Comparison of ENCODE assay signal across 1 cellular context in genomic region chr11:128179512-128179911, GRCh38.
TF ChIP-seq lines count a peak whose summit lies in the region.

No MANE protein-coding gene starts in this region.

TF ChIP-seq in SK-N-SH treated with all-trans-retinoic acid at 6 μM for 48 hours, 23 proteins besides CTCF, POLR2A, EP300 and RAD21 (continued from another document):
- TF ChIP-seq, protein P1, sequence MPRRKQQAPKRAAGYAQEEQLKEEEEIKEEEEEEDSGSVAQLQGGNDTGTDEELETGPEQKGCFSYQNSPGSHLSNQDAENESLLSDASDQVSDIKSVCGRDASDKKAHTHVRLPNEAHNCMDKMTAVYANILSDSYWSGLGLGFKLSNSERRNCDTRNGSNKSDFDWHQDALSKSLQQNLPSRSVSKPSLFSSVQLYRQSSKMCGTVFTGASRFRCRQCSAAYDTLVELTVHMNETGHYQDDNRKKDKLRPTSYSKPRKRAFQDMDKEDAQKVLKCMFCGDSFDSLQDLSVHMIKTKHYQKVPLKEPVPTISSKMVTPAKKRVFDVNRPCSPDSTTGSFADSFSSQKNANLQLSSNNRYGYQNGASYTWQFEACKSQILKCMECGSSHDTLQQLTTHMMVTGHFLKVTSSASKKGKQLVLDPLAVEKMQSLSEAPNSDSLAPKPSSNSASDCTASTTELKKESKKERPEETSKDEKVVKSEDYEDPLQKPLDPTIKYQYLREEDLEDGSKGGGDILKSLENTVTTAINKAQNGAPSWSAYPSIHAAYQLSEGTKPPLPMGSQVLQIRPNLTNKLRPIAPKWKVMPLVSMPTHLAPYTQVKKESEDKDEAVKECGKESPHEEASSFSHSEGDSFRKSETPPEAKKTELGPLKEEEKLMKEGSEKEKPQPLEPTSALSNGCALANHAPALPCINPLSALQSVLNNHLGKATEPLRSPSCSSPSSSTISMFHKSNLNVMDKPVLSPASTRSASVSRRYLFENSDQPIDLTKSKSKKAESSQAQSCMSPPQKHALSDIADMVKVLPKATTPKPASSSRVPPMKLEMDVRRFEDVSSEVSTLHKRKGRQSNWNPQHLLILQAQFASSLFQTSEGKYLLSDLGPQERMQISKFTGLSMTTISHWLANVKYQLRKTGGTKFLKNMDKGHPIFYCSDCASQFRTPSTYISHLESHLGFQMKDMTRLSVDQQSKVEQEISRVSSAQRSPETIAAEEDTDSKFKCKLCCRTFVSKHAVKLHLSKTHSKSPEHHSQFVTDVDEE (CRISPR knock-in tag; IDR thresholded peaks at IDR 0.05), result no peak
- TF ChIP-seq, protein P2, sequence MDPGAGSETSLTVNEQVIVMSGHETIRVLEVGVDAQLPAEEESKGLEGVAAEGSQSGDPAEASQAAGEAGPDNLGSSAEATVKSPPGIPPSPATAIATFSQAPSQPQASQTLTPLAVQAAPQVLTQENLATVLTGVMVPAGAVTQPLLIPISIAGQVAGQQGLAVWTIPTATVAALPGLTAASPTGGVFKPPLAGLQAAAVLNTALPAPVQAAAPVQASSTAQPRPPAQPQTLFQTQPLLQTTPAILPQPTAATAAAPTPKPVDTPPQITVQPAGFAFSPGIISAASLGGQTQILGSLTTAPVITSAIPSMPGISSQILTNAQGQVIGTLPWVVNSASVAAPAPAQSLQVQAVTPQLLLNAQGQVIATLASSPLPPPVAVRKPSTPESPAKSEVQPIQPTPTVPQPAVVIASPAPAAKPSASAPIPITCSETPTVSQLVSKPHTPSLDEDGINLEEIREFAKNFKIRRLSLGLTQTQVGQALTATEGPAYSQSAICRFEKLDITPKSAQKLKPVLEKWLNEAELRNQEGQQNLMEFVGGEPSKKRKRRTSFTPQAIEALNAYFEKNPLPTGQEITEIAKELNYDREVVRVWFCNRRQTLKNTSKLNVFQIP (CRISPR knock-in tag; IDR thresholded peaks at IDR 0.05; ENCODE audit: borderline replicate concordance, low read depth), result no peak
- TF ChIP-seq GLIS3 (CRISPR knock-in tag; IDR thresholded peaks at IDR 0.05), result no peak
- TF ChIP-seq ZNF8 (CRISPR knock-in tag; IDR thresholded peaks at IDR 0.05), result no peak
- no peak for TF ChIP-seq ESRRG (CRISPR knock-in tag; IDR thresholded peaks at IDR 0.05)
- no peak for TF ChIP-seq ISL1 (CRISPR knock-in tag; IDR thresholded peaks at IDR 0.05)
- no peak for TF ChIP-seq SNAI2 (CRISPR knock-in tag; IDR thresholded peaks at IDR 0.05)
- no peak for TF ChIP-seq CSDC2 (CRISPR knock-in tag; IDR thresholded peaks at IDR 0.05)
- TF ChIP-seq CREB5 (CRISPR knock-in tag; IDR thresholded peaks at IDR 0.05; ENCODE audit: low read depth), result no peak
- TF ChIP-seq ZFP3 (CRISPR knock-in tag; IDR thresholded peaks at IDR 0.05), result no peak
- TF ChIP-seq ARNTL (CRISPR knock-in tag; IDR thresholded peaks at IDR 0.05; ENCODE audit: borderline replicate concordance, low read depth), result no peak
